2 cellular contexts compared by ENCODE assay signal in genomic region chr3:48595075-48595525, GRCh38.
A peak's percentile ranks its signal among the peaks of the same experiment; 100 is the strongest.
TF ChIP-seq lines count a peak whose summit lies in the region.

TSS of gene COL7A1 (minus strand) at chr3:48595329. CDS start at chr3:48595159, 170 bp downstream.

TF ChIP-seq in IMR-90, 13 proteins besides CTCF, POLR2A, EP300 and RAD21:
- TF ChIP-seq RFX5 (IDR thresholded peaks at IDR 0.05; ENCODE audit: low read depth, low read length) (no peak), CEBPB (IDR thresholded peaks at IDR 0.05; ENCODE audit: low read depth, low read length) (no peak), FOS (IDR thresholded peaks at IDR 0.05; ENCODE audit: low read depth, low read length) (no peak), MAFK (IDR thresholded peaks at IDR 0.05; ENCODE audit: low read depth, low read length) (no peak), SMC3 (IDR thresholded peaks at IDR 0.05; ENCODE audit: low read depth, low read length) (no peak), MXI1 (IDR thresholded peaks at IDR 0.05; ENCODE audit: borderline replicate concordance, low read depth, low read length) (no peak)
- TF ChIP-seq, protein P1, sequence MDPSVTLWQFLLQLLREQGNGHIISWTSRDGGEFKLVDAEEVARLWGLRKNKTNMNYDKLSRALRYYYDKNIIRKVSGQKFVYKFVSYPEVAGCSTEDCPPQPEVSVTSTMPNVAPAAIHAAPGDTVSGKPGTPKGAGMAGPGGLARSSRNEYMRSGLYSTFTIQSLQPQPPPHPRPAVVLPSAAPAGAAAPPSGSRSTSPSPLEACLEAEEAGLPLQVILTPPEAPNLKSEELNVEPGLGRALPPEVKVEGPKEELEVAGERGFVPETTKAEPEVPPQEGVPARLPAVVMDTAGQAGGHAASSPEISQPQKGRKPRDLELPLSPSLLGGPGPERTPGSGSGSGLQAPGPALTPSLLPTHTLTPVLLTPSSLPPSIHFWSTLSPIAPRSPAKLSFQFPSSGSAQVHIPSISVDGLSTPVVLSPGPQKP (IDR thresholded peaks at IDR 0.05; ENCODE audit: borderline replicate concordance, low read depth, low read length): no peak
TF ChIP-seq in IMR-90: peak in this region for 0.

TF ChIP-seq in H1, 55 proteins besides CTCF, POLR2A, EP300 and RAD21:
- TF ChIP-seq CREB1 (IDR thresholded peaks at IDR 0.05): 0 out of 2 replicates have a peak, but pooled peaks have one; percentile 8
- no peak for TF ChIP-seq BCL11A (IDR thresholded peaks at IDR 0.05; ENCODE audit: low read depth in 2 of 2, low read length in 2 of 2)
- TF ChIP-seq NRF1 (IDR thresholded peaks at IDR 0.05; ENCODE audit: low read depth, low read length): no peak
- no peak for TF ChIP-seq EZH2 (IDR thresholded peaks at IDR 0.05; ENCODE audit: low read depth, low read length, severe bottlenecking)
- TF ChIP-seq TAF1 (IDR thresholded peaks at IDR 0.05; ENCODE audit: low read depth, low read length): 0 out of 2 replicates have a peak, but pooled peaks have one; percentile 40
- TF ChIP-seq SP2 (IDR thresholded peaks at IDR 0.05; ENCODE audit: low read length): no peak
- TF ChIP-seq NANOG (IDR thresholded peaks at IDR 0.05; ENCODE audit: insufficient read depth, low read depth, low read length, poor library complexity, severe bottlenecking): no peak
- no peak for TF ChIP-seq ZNF274 (IDR thresholded peaks at IDR 0.05; ENCODE audit: borderline replicate concordance, extremely low read depth, low read length)
- TF ChIP-seq FOSL1 (IDR thresholded peaks at IDR 0.05; ENCODE audit: insufficient read depth, low read depth, low read length): no peak
- TF ChIP-seq TBP (IDR thresholded peaks at IDR 0.05; ENCODE audit: low read depth, low read length): peak; percentile 49; the same call in 1 of the 2 replicates
- TF ChIP-seq JUN (IDR thresholded peaks at IDR 0.05; ENCODE audit: low read depth, low read length): no peak
